ENCODE assay signal across 1 cellular context in the genomic region with DNA sequence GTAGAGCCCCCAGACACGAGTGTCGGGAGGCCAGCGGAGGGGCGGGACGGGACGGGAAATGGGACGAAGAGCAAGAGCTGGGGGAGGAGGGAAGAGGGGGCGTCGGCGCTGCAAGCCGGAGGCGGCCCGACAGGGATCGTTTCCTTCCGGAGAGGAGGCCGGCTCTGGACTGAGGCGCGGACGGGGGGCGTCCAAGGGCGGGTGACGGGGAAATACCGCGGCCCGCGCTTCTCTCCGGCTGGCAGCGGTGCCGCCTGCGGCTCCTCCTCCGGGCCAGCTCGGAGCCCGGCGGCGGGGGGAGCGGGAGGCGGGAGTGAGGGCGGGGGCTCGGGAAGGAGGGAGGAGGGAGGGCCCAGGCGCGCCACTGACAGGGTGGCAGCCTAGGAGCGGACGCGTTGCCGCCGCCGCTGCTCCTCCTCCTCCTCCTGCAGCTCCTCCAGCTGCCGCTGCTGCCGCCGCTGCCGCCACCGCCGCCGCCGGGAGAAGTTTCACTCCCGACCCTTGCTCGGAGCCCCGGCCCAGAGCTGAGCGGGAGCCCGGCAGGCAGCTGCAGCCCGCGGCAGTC.
TF ChIP-seq lines count a peak whose summit lies in the region.

Gene CHSY3 (plus strand): TSS at position 364 of the 565 bp plus-strand sequence.

TF ChIP-seq in HepG2, 621 proteins besides CTCF, POLR2A, EP300 and RAD21 (continued from another document and continues in another):
- no peak for TF ChIP-seq ATF6 (CRISPR knock-in tag; conservative IDR thresholded peaks at IDR 0.05)
- TF ChIP-seq ZNF790 (CRISPR knock-in tag; IDR thresholded peaks at IDR 0.05; ENCODE audit: borderline replicate concordance), result 0 out of 2 replicates have a peak, but pooled peaks have one; percentile 21
- no peak for TF ChIP-seq ZNF556 (CRISPR knock-in tag; IDR thresholded peaks at IDR 0.05; ENCODE audit: borderline replicate concordance)
- no peak for TF ChIP-seq HDAC1 (CRISPR knock-in tag; IDR thresholded peaks at IDR 0.05)
- no peak for TF ChIP-seq PAF1 (CRISPR knock-in tag; IDR thresholded peaks at IDR 0.05)
- no peak for TF ChIP-seq CCDC6 (CRISPR knock-in tag; IDR thresholded peaks at IDR 0.05)
- no peak for TF ChIP-seq IRF2 (CRISPR knock-in tag; IDR thresholded peaks at IDR 0.05)
- no peak for TF ChIP-seq SKIL (CRISPR knock-in tag; IDR thresholded peaks at IDR 0.05; ENCODE audit: borderline replicate concordance)
- TF ChIP-seq ZBTB42 (CRISPR knock-in tag; IDR thresholded peaks at IDR 0.05), result 0 out of 2 replicates have a peak, but pooled peaks have one; percentile 56
- no peak for TF ChIP-seq ZNF10 (CRISPR knock-in tag; IDR thresholded peaks at IDR 0.05; ENCODE audit: borderline replicate concordance, low read depth)
- TF ChIP-seq ZNF547 (CRISPR knock-in tag; IDR thresholded peaks at IDR 0.05), result no peak
- TF ChIP-seq HOXA7 (CRISPR knock-in tag; IDR thresholded peaks at IDR 0.05), result no peak
- TF ChIP-seq ZNF770 (CRISPR knock-in tag; IDR thresholded peaks at IDR 0.05), result peak; percentile 34; the same call in 1 of the 2 replicates
- no peak for TF ChIP-seq SP2 (CRISPR knock-in tag; IDR thresholded peaks at IDR 0.05)
- TF ChIP-seq HOXA3 (CRISPR knock-in tag; IDR thresholded peaks at IDR 0.05), result no peak
- TF ChIP-seq, protein P1, sequence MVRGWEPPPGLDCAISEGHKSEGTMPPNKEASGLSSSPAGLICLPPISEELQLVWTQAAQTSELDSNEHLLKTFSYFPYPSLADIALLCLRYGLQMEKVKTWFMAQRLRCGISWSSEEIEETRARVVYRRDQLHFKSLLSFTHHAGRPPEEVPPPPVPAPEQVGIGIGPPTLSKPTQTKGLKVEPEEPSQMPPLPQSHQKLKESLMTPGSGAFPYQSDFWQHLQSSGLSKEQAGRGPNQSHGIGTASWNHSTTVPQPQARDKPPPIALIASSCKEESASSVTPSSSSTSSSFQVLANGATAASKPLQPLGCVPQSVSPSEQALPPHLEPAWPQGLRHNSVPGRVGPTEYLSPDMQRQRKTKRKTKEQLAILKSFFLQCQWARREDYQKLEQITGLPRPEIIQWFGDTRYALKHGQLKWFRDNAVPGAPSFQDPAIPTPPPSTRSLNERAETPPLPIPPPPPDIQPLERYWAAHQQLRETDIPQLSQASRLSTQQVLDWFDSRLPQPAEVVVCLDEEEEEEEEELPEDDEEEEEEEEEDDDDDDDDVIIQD (CRISPR knock-in tag; IDR thresholded peaks at IDR 0.05; ENCODE audit: low read depth), result no peak
- no peak for TF ChIP-seq MIXL1 (CRISPR knock-in tag; IDR thresholded peaks at IDR 0.05)
- no peak for TF ChIP-seq ZNF564 (CRISPR knock-in tag; IDR thresholded peaks at IDR 0.05)
- 0 out of 2 replicates have a peak, but pooled peaks have one; percentile 40 for TF ChIP-seq ZNF607 (CRISPR knock-in tag; IDR thresholded peaks at IDR 0.05; ENCODE audit: borderline replicate concordance)
- TF ChIP-seq ZFP82 (CRISPR knock-in tag; IDR thresholded peaks at IDR 0.05; ENCODE audit: borderline replicate concordance), result no peak
- peak; percentile 54; the same call in 1 of the 2 replicates for TF ChIP-seq GABPB1 (CRISPR knock-in tag; IDR thresholded peaks at IDR 0.05)
- no peak for TF ChIP-seq SRSF1 (optimal IDR thresholded peaks at IDR 0.05; ENCODE audit: low read depth, low read length)
- TF ChIP-seq ZC3H13 (CRISPR knock-in tag; IDR thresholded peaks at IDR 0.05), result no peak
- no peak for TF ChIP-seq NFRKB (IDR thresholded peaks at IDR 0.05)
- TF ChIP-seq CEBPZ (IDR thresholded peaks at IDR 0.05; ENCODE audit: low read length), result no peak
- TF ChIP-seq, protein P2, sequence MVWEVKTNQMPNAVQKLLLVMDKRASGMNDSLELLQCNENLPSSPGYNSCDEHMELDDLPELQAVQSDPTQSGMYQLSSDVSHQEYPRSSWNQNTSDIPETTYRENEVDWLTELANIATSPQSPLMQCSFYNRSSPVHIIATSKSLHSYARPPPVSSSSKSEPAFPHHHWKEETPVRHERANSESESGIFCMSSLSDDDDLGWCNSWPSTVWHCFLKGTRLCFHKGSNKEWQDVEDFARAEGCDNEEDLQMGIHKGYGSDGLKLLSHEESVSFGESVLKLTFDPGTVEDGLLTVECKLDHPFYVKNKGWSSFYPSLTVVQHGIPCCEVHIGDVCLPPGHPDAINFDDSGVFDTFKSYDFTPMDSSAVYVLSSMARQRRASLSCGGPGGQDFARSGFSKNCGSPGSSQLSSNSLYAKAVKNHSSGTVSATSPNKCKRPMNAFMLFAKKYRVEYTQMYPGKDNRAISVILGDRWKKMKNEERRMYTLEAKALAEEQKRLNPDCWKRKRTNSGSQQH (CRISPR knock-in tag; IDR thresholded peaks at IDR 0.05; ENCODE audit: low read depth), result no peak
- no peak for TF ChIP-seq IKZF1 (IDR thresholded peaks at IDR 0.05)
- no peak for TF ChIP-seq RERE (CRISPR knock-in tag; IDR thresholded peaks at IDR 0.05; ENCODE audit: low read depth)
- no peak for TF ChIP-seq HOXD1 (CRISPR knock-in tag; IDR thresholded peaks at IDR 0.05)
- no peak for TF ChIP-seq ZNF746 (CRISPR knock-in tag; IDR thresholded peaks at IDR 0.05)
- no peak for TF ChIP-seq NCOA2 (CRISPR knock-in tag; IDR thresholded peaks at IDR 0.05)
- TF ChIP-seq ZNF615 (CRISPR knock-in tag; IDR thresholded peaks at IDR 0.05; ENCODE audit: borderline replicate concordance), result no peak
- no peak for TF ChIP-seq MAFG (CRISPR knock-in tag; IDR thresholded peaks at IDR 0.05)
- TF ChIP-seq MXD4 (CRISPR knock-in tag; IDR thresholded peaks at IDR 0.05), result no peak
- TF ChIP-seq ZNF317 (CRISPR knock-in tag; IDR thresholded peaks at IDR 0.05), result no peak
- no peak for TF ChIP-seq FIP1L1 (IDR thresholded peaks at IDR 0.05; ENCODE audit: borderline replicate concordance, insufficient read depth, low read depth, low read length)
- TF ChIP-seq MTERF4 (CRISPR knock-in tag; IDR thresholded peaks at IDR 0.05), result no peak
- TF ChIP-seq ZNF550 (CRISPR knock-in tag; IDR thresholded peaks at IDR 0.05; ENCODE audit: borderline replicate concordance), result no peak
- TF ChIP-seq ZNF235 (CRISPR knock-in tag; IDR thresholded peaks at IDR 0.05; ENCODE audit: borderline replicate concordance), result no peak
- TF ChIP-seq NCOA1 (CRISPR knock-in tag; IDR thresholded peaks at IDR 0.05), result no peak
- TF ChIP-seq ZNF782 (CRISPR knock-in tag; IDR thresholded peaks at IDR 0.05; ENCODE audit: borderline replicate concordance), result no peak
